Comparison of ENCODE assay signal across 3 cellular contexts in genomic region chrX:57295679-57296078, GRCh38. TPM values are rescaled to one million over a fixed set of nuclear protein-coding genes. Genes with fewer than 3 reads are reported as not detected.
"Had no signal": no experiment of that assay in that cellular context is flagged by ENCODE, and none has a peak within 500 bp of the region (broad histone marks: within the 10 kb centered on the region; RNA-seq: fewer than 3 reads in every experiment).

No MANE protein-coding gene starts in this region.

RNA-seq across cellular contexts. Expression of gene FAAH2, which starts 9.2 kb away (rescaled TPM):
- total RNA-seq: LHCN-M2, Right ventricle myocardium superior, SJSA1 had no signal
